Comparison of ENCODE assay signal across 11 cellular contexts in genomic region chr19:1167687-1168561, GRCh38. TPM values are rescaled to one million over a fixed set of nuclear protein-coding genes. Genes with fewer than 3 reads are reported as not detected.
DNase-seq lines count a peak whose midpoint lies in the region; ATAC-seq, FAIRE-seq and TF ChIP-seq lines count a peak whose summit lies in the region.
"Had no signal": no experiment of that assay in that cellular context is flagged by ENCODE, and none has a peak within 500 bp of the region (broad histone marks: within the 10 kb centered on the region; RNA-seq: fewer than 3 reads in every experiment).

No MANE protein-coding gene starts in this region.

- TF ChIP-seq POLR2A in HCT116 (IDR thresholded peaks at IDR 0.05; ENCODE audit: borderline replicate concordance, extremely low read depth, insufficient read depth, insufficient read length) (no peak), GM12891 (IDR thresholded peaks at IDR 0.05; ENCODE audit: low read depth, low read length) (no peak)

- in situ Hi-C loops in astrocyte of the cerebellum (cut with HindIII; ENCODE audit: low sequenced_read_pairs): no loop called here

- DNase-seq in HCT116 (ENCODE audit: low read depth, low spot score) (no peak), astrocyte of the cerebellum (ENCODE audit: low read depth) (no peak), left lobe of liver (ENCODE audit: low spot score) (peak; percentile 55), GM12891 (ENCODE audit: insufficient read length, low spot score) (no peak), NCI-H1105 treated with DMSO at 0.1 percent for 48 hours (lab: John Stamatoyannopoulos, UW) (no peak)
- no peak for DNase-seq in T-helper 2 cell treated with Interferon-gamma antibody and Interleukin-4, amounts not matched to agents 5 μg/mL and 100 μg/mL, for 36 hours (ENCODE audit: low spot score)
- no peak for DNase-seq in activated CD4-positive, alpha-beta memory T cell treated with anti-CD3 and anti-CD28 coated beads, Interleukin-2, amount 10 ng/mL, durations not matched to agents 7 days and 5 days
- DNase-seq: activated T-cell treated with anti-CD3 and anti-CD28 coated beads, Interleukin-2, amount 50 U/mL, for 1 hour; CD4-positive, CD25-positive, alpha-beta regulatory T cell; NCI-H2029 had no signal

- H3K36me3 Mint-ChIP-seq in T-helper 2 cell treated with Interferon-gamma antibody and Interleukin-4, amounts not matched to agents 5 μg/mL and 100 μg/mL, for 36 hours (ENCODE audit: low read depth): peaks cover 2% of the 10 kb centered on the region
- peaks cover 17% of the 10 kb centered on the region for H3K36me3 Mint-ChIP-seq in activated CD4-positive, alpha-beta memory T cell treated with anti-CD3 and anti-CD28 coated beads, Interleukin-2, amount 10 ng/mL, durations not matched to agents 7 days and 5 days (ENCODE audit: low read depth)

- H3K36me3 ChIP-seq in HCT116 (ENCODE audit: control insufficient read depth in 1 of 2, insufficient read depth in 2 of 2, low read length in 2 of 2): peaks cover 3 to 17% of the 10 kb centered on the region in 2 experiments; a peak in 2 of 4 replicates

- BruUV-seq in HCT116 (replicated peaks; lab: Mats Ljungman, UMichigan): no TSS peak

- H3K4me3 Mint-ChIP-seq in T-helper 2 cell treated with Interferon-gamma antibody and Interleukin-4, amounts not matched to agents 5 μg/mL and 100 μg/mL, for 36 hours: no peak overlapping the region
- H3K4me3 Mint-ChIP-seq in activated CD4-positive, alpha-beta memory T cell treated with anti-CD3 and anti-CD28 coated beads, Interleukin-2, amount 10 ng/mL, durations not matched to agents 7 days and 5 days: no peak overlapping the region
- H3K4me3 Mint-ChIP-seq: CD4-positive, CD25-positive, alpha-beta regulatory T cell had no signal

- no peak for FAIRE-seq in GM12891 (lab: Jason Lieb, UNC)

- no peaks in the 10 kb centered on the region for H3K9me3 Mint-ChIP-seq in T-helper 2 cell treated with Interferon-gamma antibody and Interleukin-4, amounts not matched to agents 5 μg/mL and 100 μg/mL, for 36 hours
- H3K9me3 Mint-ChIP-seq in activated CD4-positive, alpha-beta memory T cell treated with anti-CD3 and anti-CD28 coated beads, Interleukin-2, amount 10 ng/mL, durations not matched to agents 7 days and 5 days: peaks cover 2% of the 10 kb centered on the region

- H3K27ac ChIP-seq in HCT116 (ENCODE audit: low read depth, low read length) (no peak overlapping the region; the same call in 1 of the 2 replicates), skin epidermis (peak overlapping the region; percentile 22 to 100 (median 75))

- H3K4me1 Mint-ChIP-seq in T-helper 2 cell treated with Interferon-gamma antibody and Interleukin-4, amounts not matched to agents 5 μg/mL and 100 μg/mL, for 36 hours (ENCODE audit: low read depth): peaks cover 8% of the 10 kb centered on the region
- peaks cover 24% of the 10 kb centered on the region for H3K4me1 Mint-ChIP-seq in activated CD4-positive, alpha-beta memory T cell treated with anti-CD3 and anti-CD28 coated beads, Interleukin-2, amount 10 ng/mL, durations not matched to agents 7 days and 5 days

- no peaks in the 10 kb centered on the region for H3K27me3 ChIP-seq in HCT116 (ENCODE audit: insufficient read depth, low read length)

- POLR2A ChIA-PET in HCT116 (lab: Charles Lee): no interaction called here
- POLR2A ChIA-PET in activated CD4-positive, alpha-beta memory T cell treated with anti-CD3 and anti-CD28 coated beads, Interleukin-2, amount 10 ng/mL, durations not matched to agents 7 days and 5 days (lab: Charles Lee): interaction anchor here (1.0 to 1.8 kb wide), 3 partner anchors 12 to 46 kb away, joined by 3 to 5 read pairs (median 3); no protein-coding TSS in a partner anchor

- H3K4me3 ChIP-seq in HCT116 (replicated peaks in 1 of 2; ENCODE audit: low read depth in 1 of 2, low read length in 2 of 2): no peak overlapping the region
- H3K4me3 ChIP-seq in astrocyte of the cerebellum (ENCODE audit: low read depth, low read length): peak overlapping the region; percentile 24
- H3K4me3 ChIP-seq in skin epidermis: peak overlapping the region in 5 of 7 experiments; percentile 4 to 38 (median 9)

- 0 out of 2 replicates have a peak overlapping the region, but pooled peaks have one; percentile 40 for H3K9ac ChIP-seq in HCT116 (ENCODE audit: low read length)

- CTCF ChIA-PET in HCT116 (lab: Charles Lee): interaction anchor here (0.5 kb wide), 1 partner anchor 105 kb away, joined by 6 read pairs; no protein-coding TSS in a partner anchor
- CTCF ChIA-PET in activated CD4-positive, alpha-beta memory T cell treated with anti-CD3 and anti-CD28 coated beads, Interleukin-2, amount 10 ng/mL, durations not matched to agents 7 days and 5 days (lab: Charles Lee): no interaction called here

- H2AFZ ChIP-seq in HCT116 (ENCODE audit: low read depth, low read length, poor library complexity, severe bottlenecking): no peak overlapping the region

- no peak overlapping the region for H3K4me2 ChIP-seq in HCT116 (ENCODE audit: low read length)

- no peak overlapping the region for H3K27ac Mint-ChIP-seq in T-helper 2 cell treated with Interferon-gamma antibody and Interleukin-4, amounts not matched to agents 5 μg/mL and 100 μg/mL, for 36 hours
- no peak overlapping the region for H3K27ac Mint-ChIP-seq in activated CD4-positive, alpha-beta memory T cell treated with anti-CD3 and anti-CD28 coated beads, Interleukin-2, amount 10 ng/mL, durations not matched to agents 7 days and 5 days
- H3K27ac Mint-ChIP-seq: CD4-positive, CD25-positive, alpha-beta regulatory T cell had no signal

- H3K9me3 ChIP-seq in HCT116 (ENCODE audit: control insufficient read depth in 1 of 2, insufficient read depth in 1 of 2, low read depth in 1 of 2, low read length in 2 of 2): no peaks in the 10 kb centered on the region

- H3K4me1 ChIP-seq in HCT116 (ENCODE audit: control insufficient read depth in 1 of 2, insufficient read depth in 2 of 2, low read length in 2 of 2): peaks cover 29 to 51% of the 10 kb centered on the region in 2 experiments

- RAD21 ChIA-PET in HCT116 (lab: Charles Lee; ENCODE audit: low non-redundant PET in 1 of 2, low total read pairs in 2 of 2, uncharacterized antibody in 2 of 2, unreplicated experiment in 2 of 2): no interaction called here

- TF ChIP-seq CTCF in HCT116 (IDR thresholded peaks at IDR 0.05 in 2 of 3, conservative IDR thresholded peaks at IDR 0.05 in 1 of 3; ENCODE audit: borderline replicate concordance in 1 of 3, insufficient read depth in 1 of 3, low read depth in 2 of 3, low read length in 2 of 3) (no peak), astrocyte of the cerebellum (IDR thresholded peaks at IDR 0.05; ENCODE audit: low read depth, low read length, missing control alignments) (no peak)

- TF ChIP-seq RAD21 in HCT116 (IDR thresholded peaks at IDR 0.05; ENCODE audit: low read depth): no peak

- no peaks in the 10 kb centered on the region for H4K20me1 ChIP-seq in HCT116 (ENCODE audit: insufficient read depth)

- peaks cover 92% of the 10 kb centered on the region for H3K79me2 ChIP-seq in HCT116 (ENCODE audit: insufficient read depth, low read length)

- ATAC-seq in HCT116 (no peak), left lobe of liver (peak; percentile 23)

- intact Hi-C loops in HCT116 (cut with micrococcal nuclease): no loop called here

- no peaks in the 10 kb centered on the region for H3K27me3 Mint-ChIP-seq in T-helper 2 cell treated with Interferon-gamma antibody and Interleukin-4, amounts not matched to agents 5 μg/mL and 100 μg/mL, for 36 hours (ENCODE audit: low read depth)
- H3K27me3 Mint-ChIP-seq in activated CD4-positive, alpha-beta memory T cell treated with anti-CD3 and anti-CD28 coated beads, Interleukin-2, amount 10 ng/mL, durations not matched to agents 7 days and 5 days: no peaks in the 10 kb centered on the region
- H3K27me3 Mint-ChIP-seq: CD4-positive, CD25-positive, alpha-beta regulatory T cell had no signal

- H3K9me2 ChIP-seq in HCT116 (ENCODE audit: insufficient read depth): no peaks in the 10 kb centered on the region

TF ChIP-seq in HCT116, 20 proteins besides CTCF, POLR2A, EP300 and RAD21 (continues in another document):
- TF ChIP-seq ATF3 (IDR thresholded peaks at IDR 0.05): no peak
- no peak for TF ChIP-seq SIN3A (IDR thresholded peaks at IDR 0.05; ENCODE audit: low read depth)
- no peak for TF ChIP-seq EZH2phosphoT487 (IDR thresholded peaks at IDR 0.05; ENCODE audit: borderline replicate concordance)

TF ChIP-seq in GM12891, 5 proteins besides CTCF, POLR2A, EP300 and RAD21:
- TF ChIP-seq SPI1 (IDR thresholded peaks at IDR 0.05; ENCODE audit: low read depth, low read length) (no peak), POLR2AphosphoS5 (IDR thresholded peaks at IDR 0.05; ENCODE audit: low read depth, low read length) (no peak), POU2F2 (IDR thresholded peaks at IDR 0.05; ENCODE audit: low read depth, low read length) (no peak)
TF ChIP-seq in GM12891: peak in this region for 0.

RNA-seq across cellular contexts. Expression of gene SBNO2, which starts 6.1 kb away (rescaled TPM):
- total RNA-seq in HCT116 (2021; ENCODE audit: unreplicated experiment): 66.4 TPM
- 35.8 and 46.2 TPM in 2 replicates for polyA plus RNA-seq in HCT116 (2012)
- 22.6 TPM for total RNA-seq in left lobe of liver
- 9.2 TPM for polyA plus RNA-seq in GM12891 (2012; ENCODE audit: low read depth, missing spikeins)
- total RNA-seq in activated CD4-positive, alpha-beta memory T cell treated with anti-CD3 and anti-CD28 coated beads, Interleukin-2, amount 10 ng/mL, durations not matched to agents 7 days and 5 days: 10 to 100 TPM; 94.4 to 98.2 TPM

RNA-seq across cellular contexts. Expression of gene STK11, which starts 37.7 kb away (rescaled TPM):
- total RNA-seq in HCT116 (2021; ENCODE audit: unreplicated experiment): 86.9 TPM
- polyA plus RNA-seq in HCT116 (2012): 67.3 and 71.4 TPM in 2 replicates
- 33.1 TPM for total RNA-seq in left lobe of liver
- polyA plus RNA-seq in GM12891 (2012; ENCODE audit: low read depth, missing spikeins): 27.4 TPM
- 10 to 100 TPM; 84.2 to 85.1 TPM for total RNA-seq in activated CD4-positive, alpha-beta memory T cell treated with anti-CD3 and anti-CD28 coated beads, Interleukin-2, amount 10 ng/mL, durations not matched to agents 7 days and 5 days

Comparison
In these comparisons a context has a peak if more than half of its experiments do, and no peak if none do; other contexts are left out.
1. H3K4me3 ChIP-seq: peak in astrocyte of the cerebellum (single experiment) and skin epidermis (5 of 7); none in HCT116 (0 of 2).